Comparison of ENCODE assay signal across 1 cellular context in genomic region chr17:81143200-81143527, GRCh38.
TF ChIP-seq lines count a peak whose summit lies in the region.

No MANE protein-coding gene starts in this region.

TF ChIP-seq in SK-N-SH, 30 proteins besides CTCF, POLR2A, EP300 and RAD21 (continued from another document):
- no peak for TF ChIP-seq REST (IDR thresholded peaks at IDR 0.05; ENCODE audit: low read depth, low read length)
- no peak for TF ChIP-seq JUND (IDR thresholded peaks at IDR 0.05)
- no peak for TF ChIP-seq TEAD4 (IDR thresholded peaks at IDR 0.05; ENCODE audit: borderline replicate concordance, insufficient read depth)
- TF ChIP-seq MXI1 (IDR thresholded peaks at IDR 0.05; ENCODE audit: low read depth, low read length) = no peak
- no peak for TF ChIP-seq USF1 (IDR thresholded peaks at IDR 0.05; ENCODE audit: borderline replicate concordance, low read depth)
- no peak for TF ChIP-seq IRF3 (IDR thresholded peaks at IDR 0.05; ENCODE audit: low read depth, low read length)
- TF ChIP-seq RXRA (IDR thresholded peaks at IDR 0.05; ENCODE audit: borderline replicate concordance, low read depth) = no peak
- TF ChIP-seq SIN3A (IDR thresholded peaks at IDR 0.05; ENCODE audit: borderline replicate concordance, low read depth, low read length) = no peak
- TF ChIP-seq POLR2AphosphoS5 (IDR thresholded peaks at IDR 0.05; ENCODE audit: low read depth, low read length) = no peak
- no peak for TF ChIP-seq TCF12 (IDR thresholded peaks at IDR 0.05)
